ENCODE assay signal across 12 cellular contexts in genomic region chr10:88318803-88319202, GRCh38.
DNase-seq lines count a peak whose midpoint lies in the region; ATAC-seq and TF ChIP-seq lines count a peak whose summit lies in the region.
"Had no signal": no experiment of that assay in that cellular context is flagged by ENCODE, and none has a peak within 500 bp of the region (broad histone marks: within the 10 kb centered on the region; RNA-seq: fewer than 3 reads in every experiment).

No MANE protein-coding gene starts in this region.

- TF ChIP-seq POLR2A in vagina (IDR thresholded peaks at IDR 0.05), result no peak

- no peaks in the 10 kb centered on the region for H3K27me3 Mint-ChIP-seq in activated CD4-positive, alpha-beta T cell treated with anti-CD3 and anti-CD28 coated beads for 36 hours
- H3K27me3 Mint-ChIP-seq in osteocyte (ENCODE audit: unreplicated experiment), result peaks cover 7% of the 10 kb centered on the region
- H3K27me3 Mint-ChIP-seq: activated naive CD8-positive, alpha-beta T cell treated with anti-CD3 and anti-CD28 coated beads, Interleukin-2, amount 10 ng/mL, durations not matched to agents 7 days and 5 days had no signal

- no peak overlapping the region for H3K4me3 ChIP-seq in vagina
- H3K4me3 ChIP-seq: stomach had no signal

- CTCF ChIA-PET in activated CD4-positive, alpha-beta T cell treated with anti-CD3 and anti-CD28 coated beads for 36 hours (lab: Charles Lee), result interaction anchor here (1.0 to 1.8 kb wide), 4 partner anchors 17 to 468 kb away, joined by 3 to 5 read pairs (median 4); no protein-coding TSS in a partner anchor

- no peak for TF ChIP-seq EP300 in Ishikawa (IDR thresholded peaks at IDR 0.05; ENCODE audit: borderline replicate concordance)

- no peak overlapping the region for H3K27ac ChIP-seq in vagina
- H3K27ac ChIP-seq: BLaER1 treated with 17β-estradiol and CSF1 and Interleukin-3, amounts not matched to agents 10 nM and 100 nM; stomach had no signal

- H3K27ac Mint-ChIP-seq in activated CD4-positive, alpha-beta T cell treated with anti-CD3 and anti-CD28 coated beads for 36 hours, result no peak overlapping the region
- no peak overlapping the region for H3K27ac Mint-ChIP-seq in osteocyte (ENCODE audit: unreplicated experiment)
- H3K27ac Mint-ChIP-seq: activated naive CD8-positive, alpha-beta T cell treated with anti-CD3 and anti-CD28 coated beads, Interleukin-2, amount 10 ng/mL, durations not matched to agents 7 days and 5 days; mesothelial cell of epicardium had no signal

- TF ChIP-seq CTCF in osteocyte (IDR thresholded peaks at IDR 0.05) (peak; percentile 31), vagina (IDR thresholded peaks at IDR 0.05) (no peak)

- H3K36me3 ChIP-seq in vagina, result no peaks in the 10 kb centered on the region
- H3K36me3 ChIP-seq: stomach had no signal

- TF ChIP-seq RAD21 in Ishikawa (IDR thresholded peaks at IDR 0.05; ENCODE audit: low read depth), result peak; percentile 61

- peaks cover 14% of the 10 kb centered on the region for H3K36me3 Mint-ChIP-seq in activated CD4-positive, alpha-beta T cell treated with anti-CD3 and anti-CD28 coated beads for 36 hours (ENCODE audit: low read depth)
- no peaks in the 10 kb centered on the region for H3K36me3 Mint-ChIP-seq in osteocyte (ENCODE audit: unreplicated experiment)

- POLR2A ChIA-PET in activated CD4-positive, alpha-beta T cell treated with anti-CD3 and anti-CD28 coated beads for 36 hours (lab: Charles Lee), result no interaction called here

- peak; percentile 28 for DNase-seq in activated CD4-positive, alpha-beta T cell treated with anti-CD3 and anti-CD28 coated beads for 36 hours
- DNase-seq in activated CD4-positive, alpha-beta T cell treated with anti-CD3 and anti-CD28 coated beads for 1 hour, result no peak
- peak; percentile 22 for DNase-seq in dermis blood vessel endothelial cell
- no peak for DNase-seq in osteocyte (ENCODE audit: extremely low spot score, unreplicated experiment)
- DNase-seq in NCI-H774 (lab: John Stamatoyannopoulos, UW), result no peak
- DNase-seq in vagina (ENCODE audit: extremely low spot score in 2 of 2), result no peak
- DNase-seq: activated naive CD8-positive, alpha-beta T cell treated with anti-CD3 and anti-CD28 coated beads, Interleukin-2, amount 10 ng/mL, durations not matched to agents 7 days and 5 days; stomach had no signal

- peak; percentile 39 for ATAC-seq in activated CD4-positive, alpha-beta T cell treated with anti-CD3 and anti-CD28 coated beads for 36 hours
- ATAC-seq in HG03354 (IDR thresholded peaks at IDR 0.05; ENCODE audit: poor library complexity, severe bottlenecking, unreplicated experiment), result no peak

- H3K4me1 ChIP-seq in vagina, result peaks cover 13% of the 10 kb centered on the region
- H3K4me1 ChIP-seq: stomach had no signal

- H3K27me3 ChIP-seq in vagina, result no peaks in the 10 kb centered on the region
- H3K27me3 ChIP-seq: BLaER1 treated with 17β-estradiol and CSF1 and Interleukin-3, amounts not matched to agents 10 nM and 100 nM; stomach had no signal

- intact Hi-C loops in activated CD4-positive, alpha-beta T cell treated with anti-CD3 and anti-CD28 coated beads for 36 hours (cut with DNase I, micrococcal nuclease), result loop anchor here in 1 of 2 experiments (1.0 kb wide), 1 partner anchor 459 kb away; no protein-coding TSS in a partner anchor
- intact Hi-C loops in vagina (cut with DNase I), result no loop called here

- peaks cover 33% of the 10 kb centered on the region for H3K9me3 Mint-ChIP-seq in activated CD4-positive, alpha-beta T cell treated with anti-CD3 and anti-CD28 coated beads for 36 hours (ENCODE audit: low read depth)
- H3K9me3 Mint-ChIP-seq in osteocyte (ENCODE audit: unreplicated experiment), result peaks cover 31% of the 10 kb centered on the region

- peaks cover 3% of the 10 kb centered on the region for H3K4me1 Mint-ChIP-seq in activated CD4-positive, alpha-beta T cell treated with anti-CD3 and anti-CD28 coated beads for 36 hours
- H3K4me1 Mint-ChIP-seq in osteocyte (ENCODE audit: unreplicated experiment), result no peaks in the 10 kb centered on the region
- H3K4me1 Mint-ChIP-seq: activated naive CD8-positive, alpha-beta T cell treated with anti-CD3 and anti-CD28 coated beads, Interleukin-2, amount 10 ng/mL, durations not matched to agents 7 days and 5 days had no signal

- peaks cover 3% of the 10 kb centered on the region for H3K9me3 ChIP-seq in vagina

- no peak overlapping the region for H3K4me3 Mint-ChIP-seq in activated CD4-positive, alpha-beta T cell treated with anti-CD3 and anti-CD28 coated beads for 36 hours
- H3K4me3 Mint-ChIP-seq in osteocyte (ENCODE audit: unreplicated experiment), result no peak overlapping the region
- H3K4me3 Mint-ChIP-seq: activated naive CD8-positive, alpha-beta T cell treated with anti-CD3 and anti-CD28 coated beads, Interleukin-2, amount 10 ng/mL, durations not matched to agents 7 days and 5 days; mesothelial cell of epicardium had no signal

TF ChIP-seq in Ishikawa, 13 proteins besides CTCF, POLR2A, EP300 and RAD21:
- TF ChIP-seq TCF12 (IDR thresholded peaks at IDR 0.05; ENCODE audit: low read depth) (no peak), FOXM1 (IDR thresholded peaks at IDR 0.05; ENCODE audit: borderline replicate concordance, low read depth) (no peak), EGR1 (IDR thresholded peaks at IDR 0.05) (no peak), USF1 (IDR thresholded peaks at IDR 0.05) (no peak), YY1 (IDR thresholded peaks at IDR 0.05; ENCODE audit: low read depth) (no peak), CEBPB (IDR thresholded peaks at IDR 0.05) (no peak), TAF1 (IDR thresholded peaks at IDR 0.05; ENCODE audit: low read depth) (no peak), TEAD4 (IDR thresholded peaks at IDR 0.05) (no peak), MAX (IDR thresholded peaks at IDR 0.05) (no peak), NFIC (IDR thresholded peaks at IDR 0.05) (no peak), REST (IDR thresholded peaks at IDR 0.05; ENCODE audit: low read depth) (no peak), CREB1 (IDR thresholded peaks at IDR 0.05; ENCODE audit: low read depth) (no peak), ZBTB7A (IDR thresholded peaks at IDR 0.05; ENCODE audit: low read depth) (no peak)

Comparison
In these comparisons a context has a peak if more than half of its experiments do, and no peak if none do; other contexts are left out.
1. DNase-seq: peak in activated CD4-positive, alpha-beta T cell treated with anti-CD3 and anti-CD28 coated beads for 36 hours (single experiment) and dermis blood vessel endothelial cell (single experiment); none in activated CD4-positive, alpha-beta T cell treated with anti-CD3 and anti-CD28 coated beads for 1 hour (single experiment), osteocyte (single experiment), NCI-H774 (single experiment) and vagina (0 of 2).